8 cellular contexts compared by ENCODE assay signal in the genomic region with DNA sequence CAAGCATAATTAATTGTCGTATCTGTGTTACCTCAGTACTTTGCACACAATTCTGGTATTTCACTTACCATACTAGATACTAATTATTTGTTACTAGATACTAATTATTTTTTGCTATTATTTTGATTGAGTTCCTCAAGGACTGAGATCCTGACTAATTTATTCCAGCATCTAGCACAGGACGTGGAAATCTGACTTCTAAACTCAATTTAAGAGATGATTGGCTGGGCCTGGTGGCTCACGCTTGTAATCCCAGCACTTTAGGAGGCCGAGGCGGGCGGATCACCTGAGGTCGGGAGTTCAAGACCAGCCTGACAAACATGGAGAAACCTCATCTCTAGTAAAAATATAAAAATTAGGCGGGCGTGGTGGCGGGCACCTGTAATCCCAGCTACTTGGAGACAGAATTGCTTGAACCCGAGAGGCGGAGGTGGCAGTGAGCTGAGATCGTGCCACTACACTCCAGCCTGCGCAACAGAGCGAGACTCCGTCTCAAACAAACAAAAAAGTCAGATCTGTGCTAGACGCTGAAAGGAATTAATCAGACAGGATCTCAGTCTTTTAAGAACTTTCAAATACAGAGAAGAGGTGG. TPM values are rescaled to one million over a fixed set of nuclear protein-coding genes. Genes with fewer than 3 reads are reported as not detected.
DNase-seq lines count a peak whose midpoint lies in the region; ATAC-seq and TF ChIP-seq lines count a peak whose summit lies in the region.

No MANE protein-coding gene starts in this region.

- no peaks in the 10 kb centered on the region for H3K9me3 ChIP-seq in HAP-1

- peak overlapping the region; percentile 100 for H3K27ac Mint-ChIP-seq in activated B cell treated with CpG ODN at 0.5 μM for 24 hours
- peak overlapping the region; percentile 100 for H3K27ac Mint-ChIP-seq in glutamatergic neuron (ENCODE audit: unreplicated experiment)

- TF ChIP-seq CTCF in activated B cell treated with CpG ODN at 0.5 μM for 24 hours (IDR thresholded peaks at IDR 0.05) (no peak), glutamatergic neuron (IDR thresholded peaks at IDR 0.05; ENCODE audit: partially characterized antibody, unreplicated experiment) (no peak)

- in situ Hi-C loops in HAP-1 (cut with MboI; ENCODE audit: low sequenced_read_pairs) = no loop called here

- no peak for ATAC-seq in activated B cell treated with CpG ODN at 0.5 μM for 24 hours (ENCODE audit: low read depth)
- no peak for ATAC-seq in GM18502 (IDR thresholded peaks at IDR 0.05; ENCODE audit: poor library complexity, unreplicated experiment)
- ATAC-seq in GM21528 (IDR thresholded peaks at IDR 0.05; ENCODE audit: low FRiP score, unreplicated experiment) = no peak

- CTCF ChIA-PET in activated B cell treated with CpG ODN at 0.5 μM for 24 hours (lab: Charles Lee) = interaction anchor here (1.5 kb wide), 1 partner anchor 8 kb away, joined by 3 read pairs; no protein-coding TSS in a partner anchor

- peaks cover 14% of the 10 kb centered on the region for H3K4me1 ChIP-seq in HAP-1

- POLR2A ChIA-PET in activated B cell treated with CpG ODN at 0.5 μM for 24 hours (lab: Charles Lee) = interaction anchor here (1.0 to 2.2 kb wide), 4 partner anchors 8 to 384 kb away, joined by 3 to 68 read pairs (median 11); partner anchors contain the start of genes C2CD3, PPME1 and RAB6A

- peaks cover under 1% of the 10 kb centered on the region; the same call in 1 of the 2 replicates for H3K36me3 ChIP-seq in HAP-1 (replicated peaks)

- H3K36me3 Mint-ChIP-seq in activated B cell treated with CpG ODN at 0.5 μM for 24 hours (ENCODE audit: low read depth) (peaks cover 11% of the 10 kb centered on the region), glutamatergic neuron (ENCODE audit: unreplicated experiment) (no peaks in the 10 kb centered on the region)

- intact Hi-C loops in activated B cell treated with CpG ODN at 0.5 μM for 24 hours (cut with micrococcal nuclease) = loop anchor here (5.0 kb wide), 1 partner anchor 705 kb away; the partner anchor contains the start of gene LIPT2

- H3K4me3 ChIP-seq in HAP-1 = peak overlapping the region; percentile 84
- H3K4me3 ChIP-seq in skin epidermis = peak overlapping the region; percentile 39 to 79 (median 68)

- peak overlapping the region; percentile 100 for H3K4me3 Mint-ChIP-seq in activated B cell treated with CpG ODN at 0.5 μM for 24 hours
- peak overlapping the region; percentile 100 for H3K4me3 Mint-ChIP-seq in glutamatergic neuron (ENCODE audit: unreplicated experiment)

- H3K4me1 Mint-ChIP-seq in activated B cell treated with CpG ODN at 0.5 μM for 24 hours (peaks cover 15% of the 10 kb centered on the region), glutamatergic neuron (ENCODE audit: low read depth, unreplicated experiment) (peaks cover 6% of the 10 kb centered on the region)

- DNase-seq in HAP-1 (ENCODE audit: low spot score in 2 of 2) (no peak), activated B cell treated with CpG ODN at 0.5 μM for 24 hours (no peak), glutamatergic neuron (no peak), KG1 (lab: John Stamatoyannopoulos, UW) (no peak)
- DNase-seq in activated CD4-positive, CD25-positive, alpha-beta regulatory T cell treated with anti-CD3 and anti-CD28 coated beads, Interleukin-2, amount 50 U/mL, for 72 hours = no peak

- no peaks in the 10 kb centered on the region for H3K9me3 Mint-ChIP-seq in activated B cell treated with CpG ODN at 0.5 μM for 24 hours
- peaks cover 6% of the 10 kb centered on the region for H3K9me3 Mint-ChIP-seq in glutamatergic neuron (ENCODE audit: unreplicated experiment)

- no peaks in the 10 kb centered on the region for H3K27me3 ChIP-seq in HAP-1 (ENCODE audit: low read depth)

- H3K27me3 Mint-ChIP-seq in activated B cell treated with CpG ODN at 0.5 μM for 24 hours (no peaks in the 10 kb centered on the region), glutamatergic neuron (ENCODE audit: unreplicated experiment) (peaks cover 1% of the 10 kb centered on the region)

- peak overlapping the region; percentile 50 to 99 (median 91) for H3K27ac ChIP-seq in skin epidermis

RNA-seq across cellular contexts. Expression of gene MRPL48, which starts 0.5 kb away (rescaled TPM):
- total RNA-seq in activated B cell treated with CpG ODN at 0.5 μM for 24 hours (38.3 and 40.6 TPM in 2 replicates), glutamatergic neuron (ENCODE audit: unreplicated experiment) (30.5 TPM)

RNA-seq across cellular contexts. Expression of gene RAB6A, which starts 26.3 kb away (rescaled TPM):
- 53.3 and 61.0 TPM in 2 replicates for total RNA-seq in activated B cell treated with CpG ODN at 0.5 μM for 24 hours
- total RNA-seq in glutamatergic neuron (ENCODE audit: unreplicated experiment) = 222 TPM
